In genomic region chr3:67500699-67501098, GRCh38 we compare ENCODE assay signal across 23 cellular contexts.
DNase-seq lines count a peak whose midpoint lies in the region; ATAC-seq, FAIRE-seq and TF ChIP-seq lines count a peak whose summit lies in the region.
"Had no signal": no experiment of that assay in that cellular context is flagged by ENCODE, and none has a peak within 500 bp of the region (broad histone marks: within the 10 kb centered on the region; RNA-seq: fewer than 3 reads in every experiment).

No MANE protein-coding gene starts in this region.

- H3K9me3 ChIP-seq in body of pancreas = no peaks in the 10 kb centered on the region
- H3K9me3 ChIP-seq in right lobe of liver = no peaks in the 10 kb centered on the region
- no peaks in the 10 kb centered on the region for H3K9me3 ChIP-seq in small intestine (ENCODE audit: control insufficient read depth, low read depth)
- H3K9me3 ChIP-seq: BLaER1 had no signal

- WGBS in body of pancreas, 2 donors = 60 to 69% methylated on average over 1 of the region's 1 CpG
- 11% methylated on average over 1 of the region's 1 CpG for WGBS in right lobe of liver (ENCODE audit: insufficient coverage, low coverage, low lambda C conversion rate, missing lambda C conversion rate)
- WGBS in small intestine, 3 donors = 23 to 54% (median 41%) methylated on average over 1 of the region's 1 CpG

- peak; percentile 56 for ATAC-seq in body of pancreas
- peak; percentile 65 for ATAC-seq in left lobe of liver
- peak; percentile 61 to 87 (median 78) for ATAC-seq in right lobe of liver
- no peak for ATAC-seq in HG02798 (IDR thresholded peaks at IDR 0.05; ENCODE audit: poor library complexity, unreplicated experiment)
- ATAC-seq in Right ventricle myocardium inferior = no peak
- ATAC-seq: GM12878, GM23338, HCT116 had no signal

- TF ChIP-seq POLR2A in body of pancreas (IDR thresholded peaks at IDR 0.05) = no peak
- no peak for TF ChIP-seq POLR2A in right lobe of liver (IDR thresholded peaks at IDR 0.05)

- no peaks in the 10 kb centered on the region for H3K27me3 ChIP-seq in body of pancreas
- H3K27me3 ChIP-seq in right lobe of liver = no peaks in the 10 kb centered on the region
- no peaks in the 10 kb centered on the region for H3K27me3 ChIP-seq in small intestine (ENCODE audit: control insufficient read depth in 2 of 2, insufficient read depth in 2 of 2, low read length in 2 of 2)
- H3K27me3 ChIP-seq: BLaER1 had no signal

- intact Hi-C loops in body of pancreas (cut with DNase I) = no loop called here
- intact Hi-C loops in right lobe of liver (cut with DNase I) = no loop called here
- intact Hi-C loops in Right ventricle myocardium inferior (cut with DNase I) = no loop called here

- H3K4me1 ChIP-seq in body of pancreas = peaks cover 7% of the 10 kb centered on the region
- peaks cover 0 to 16% (median 5%) of the 10 kb centered on the region in 4 donors for H3K4me1 ChIP-seq in right lobe of liver
- peaks cover 2 to 3% of the 10 kb centered on the region in 2 donors for H3K4me1 ChIP-seq in small intestine (ENCODE audit: control insufficient read depth in 2 of 2, insufficient read depth in 1 of 2, low read depth in 1 of 2, low read length in 1 of 2)
- H3K4me1 ChIP-seq: BLaER1 had no signal

- H3K4me3 ChIP-seq in body of pancreas (no peak overlapping the region), right lobe of liver (no peak overlapping the region), small intestine (ENCODE audit: low read depth in 1 of 2, low read length in 2 of 2) (no peak overlapping the region)
- H3K4me3 ChIP-seq: BLaER1, GM12878, GM23338 had no signal

- DNase-seq in body of pancreas = no peak
- DNase-seq in left lobe of liver (ENCODE audit: low spot score) = no peak
- DNase-seq in right lobe of liver = no peak
- peak; percentile 59 for DNase-seq in small intestine
- DNase-seq in activated CD8-positive, alpha-beta memory T cell treated with anti-CD3 and anti-CD28 coated beads, Interleukin-2, amount 50 U/mL, for 4 hours = no peak
- no peak for DNase-seq in Right ventricle myocardium inferior (ENCODE audit: missing footprints)
- DNase-seq: CD4-positive, CD25-positive, alpha-beta regulatory T cell; CD8-positive, alpha-beta memory T cell; DMS 273 treated with DMSO at 0.1 percent for 48 hours; DMS79; EL; GDM1; H9 had no signal

- no peak overlapping the region for H3K27ac ChIP-seq in body of pancreas
- H3K27ac ChIP-seq in right lobe of liver = peak overlapping the region in 1 of 3 donors; percentile 0
- no peak overlapping the region for H3K27ac ChIP-seq in small intestine (ENCODE audit: low read depth in 1 of 2, low read length in 1 of 2)
- H3K27ac ChIP-seq: 22Rv1, BLaER1, C4-2B had no signal

- no peak for TF ChIP-seq CTCF in body of pancreas (IDR thresholded peaks at IDR 0.05)
- no peak for TF ChIP-seq CTCF in right lobe of liver (IDR thresholded peaks at IDR 0.05)

- FAIRE-seq in small intestine (lab: Jason Lieb, UNC) = no peak
- FAIRE-seq: A204.1, D721Med, GM12878, GM19239 had no signal

- H3K36me3 ChIP-seq in body of pancreas (replicated peaks in 1 of 2; ENCODE audit: insufficient read depth in 1 of 2, low read depth in 2 of 2) (no peaks in the 10 kb centered on the region), right lobe of liver (no peaks in the 10 kb centered on the region), small intestine (ENCODE audit: control insufficient read depth in 2 of 2, insufficient read depth in 2 of 2, low read length in 2 of 2) (peaks cover 0 to 4% of the 10 kb centered on the region in 2 donors)
- H3K36me3 ChIP-seq: BLaER1 had no signal

Comparison
In these comparisons a context has a peak if more than half of its experiments do, and no peak if none do; other contexts are left out.
1. ATAC-seq: peak in body of pancreas (single experiment), left lobe of liver (single experiment) and right lobe of liver (4 of 4); none in HG02798 (single experiment) and Right ventricle myocardium inferior (single experiment).